ENCODE assay signal across 8 cellular contexts in the genomic region with DNA sequence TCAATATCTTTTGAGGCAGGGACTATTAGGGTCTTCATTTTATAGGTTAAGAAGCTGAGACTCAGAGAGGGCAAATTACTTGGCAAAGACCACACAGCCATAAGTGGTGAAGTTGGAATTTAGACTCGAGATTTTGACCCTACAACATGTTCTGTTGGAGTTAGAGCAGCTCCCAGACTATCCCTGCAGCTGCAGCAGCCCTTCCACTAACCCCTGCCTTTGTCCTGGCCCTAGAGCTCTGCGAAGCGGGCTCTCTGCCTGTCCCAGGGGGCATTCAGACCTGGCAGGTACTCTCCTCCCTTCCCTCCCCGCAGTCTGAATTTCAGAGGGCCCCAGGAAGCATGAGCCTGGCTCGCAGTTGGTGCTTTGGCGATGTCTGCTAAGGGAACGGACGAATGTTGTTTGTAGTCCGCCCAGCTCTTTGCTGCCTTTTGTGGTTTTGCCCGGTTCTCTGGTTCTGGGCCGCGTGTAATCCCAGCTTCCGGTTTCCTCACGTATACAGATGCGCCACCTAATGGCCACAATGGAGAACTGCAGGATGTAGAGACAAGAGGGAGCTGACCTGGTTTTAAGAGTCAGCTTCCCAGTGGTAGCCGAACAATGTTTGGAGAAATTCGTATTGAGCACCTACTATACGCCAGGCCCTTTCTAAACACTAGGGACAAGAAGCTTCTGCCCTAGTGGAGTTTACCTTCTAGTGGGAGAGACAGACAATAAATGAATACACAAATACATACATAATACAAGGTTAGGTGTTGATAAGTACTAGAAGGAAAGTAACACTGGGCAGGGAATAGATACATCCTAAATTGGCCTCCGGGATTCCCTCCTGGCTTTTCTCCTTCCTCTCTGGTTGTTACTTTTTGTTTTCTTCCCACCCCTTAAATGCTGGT.
DNase-seq lines count a peak whose midpoint lies in the region; ATAC-seq, FAIRE-seq and TF ChIP-seq lines count a peak whose summit lies in the region.

No MANE protein-coding gene starts in this region.

- TF ChIP-seq CTCF in AG10803 (conservative IDR thresholded peaks at IDR 0.05; ENCODE audit: low read length) (peak; percentile 95), coronary artery (IDR thresholded peaks at IDR 0.05) (peak; percentile 91), HepG2 (CRISPR knock-in tag; IDR thresholded peaks at IDR 0.05) (peak; percentile 90)

- H3K27ac ChIP-seq in coronary artery (peak overlapping the region; percentile 33 to 85), HepG2 (ENCODE audit: extremely low read length, insufficient read depth, low read length) (no peak overlapping the region)

- H3K4me3 ChIP-seq in AG10803 (ENCODE audit: low read length) (peak overlapping the region; percentile 29), coronary artery (peak overlapping the region; percentile 64), HepG2 (replicated peaks in 1 of 3; ENCODE audit: insufficient read depth in 1 of 3, low read depth in 2 of 3, low read length in 3 of 3) (peak overlapping the region in 2 of 3 experiments; percentile 27 to 53; a peak in 2 of 6 replicates)

- BruUV-seq in HepG2 (replicated peaks; lab: Mats Ljungman, UMichigan), result no TSS peak

- peak; percentile 74 for FAIRE-seq in HepG2 (lab: Jason Lieb, UNC)

- ATAC-seq in GM19025 (IDR thresholded peaks at IDR 0.05; ENCODE audit: low read depth, unreplicated experiment) (peak; percentile 41), HG03432 (IDR thresholded peaks at IDR 0.05; ENCODE audit: unreplicated experiment) (peak; percentile 73), HepG2 (peak; percentile 82)

- intact Hi-C loops in HepG2 (cut with micrococcal nuclease; ENCODE audit: unreplicated experiment), result loop anchor here (1.0 kb wide), 2 partner anchors 39 to 170 kb away; no protein-coding TSS in a partner anchor

- in situ Hi-C loops in HepG2 (cut with HindIII; ENCODE audit: extremely low pct_ligation_motif_present, low pct_unique_long_range_greater_than_20kb), result no loop called here

- TF ChIP-seq EP300 in HepG2 (IDR thresholded peaks at IDR 0.05; ENCODE audit: low read depth in 2 of 2, low read length in 2 of 2) (no peak), HepG2 (CRISPR knock-in tag; IDR thresholded peaks at IDR 0.05; ENCODE audit: borderline replicate concordance) (no peak)

- peak; percentile 58 for TF ChIP-seq RAD21 in HepG2 (CRISPR knock-in tag; IDR thresholded peaks at IDR 0.05)

- H3K4me1 ChIP-seq in HepG2 (ENCODE audit: insufficient read depth, low read length), result peaks cover 8% of the 10 kb centered on the region

- peaks cover 4 to 44% of the 10 kb centered on the region in 2 experiments; a peak in 4 of 5 replicates for H3K27me3 ChIP-seq in HepG2 (ENCODE audit: control insufficient read depth in 1 of 2, insufficient read depth in 2 of 2, low read length in 2 of 2)

- 12% methylated on average over 18 of the region's 19 CpGs for WGBS in HepG2 (ENCODE audit: low lambda C conversion rate)

- H3K4me2 ChIP-seq in HepG2 (ENCODE audit: low read depth, low read length), result peak overlapping the region; percentile 80

- H3K9me3 ChIP-seq in HepG2 (ENCODE audit: low read length), result no peaks in the 10 kb centered on the region

- H3K79me2 ChIP-seq in HepG2 (ENCODE audit: insufficient read depth, low read length), result no peaks in the 10 kb centered on the region

- H2AFZ ChIP-seq in HepG2 (ENCODE audit: low read length), result peak overlapping the region; percentile 70

- 0 out of 2 replicates have a peak overlapping the region, but pooled peaks have one; percentile 0 for H3K9ac ChIP-seq in HepG2 (ENCODE audit: insufficient read depth, low read depth, low read length)

- POLR2A ChIA-PET in HepG2 (lab: Yijun Ruan, JAX), result interaction anchor here (0.9 to 1.4 kb wide), 4 partner anchors 40 to 888 kb away, joined by 3 to 4 read pairs (median 3); partner anchors contain the start of genes DCPS and STT3A

- no peaks in the 10 kb centered on the region for H4K20me1 ChIP-seq in HepG2 (ENCODE audit: insufficient read depth, low read length)

- H3K36me3 ChIP-seq in HepG2 (replicated peaks in 1 of 2; ENCODE audit: control insufficient read depth in 1 of 2, insufficient read depth in 2 of 2, low read length in 2 of 2), result no peaks in the 10 kb centered on the region

- DNase-seq in AG10803 (ENCODE audit: low read depth) (peak; percentile 85), NCI-H510A treated with DMSO at 0.1 percent for 48 hours (lab: John Stamatoyannopoulos, UW) (peak; percentile 92), coronary artery (ENCODE audit: low spot score) (peak; percentile 89), HepG2 (ENCODE audit: low spot score) (peak; percentile 74)
- DNase-seq in activated CD4-positive, alpha-beta T cell treated with anti-CD3 and anti-CD28 coated beads for 4 hours, result peak; percentile 61 to 66
- peak; percentile 59 for DNase-seq in stimulated activated CD4-positive, alpha-beta T cell treated with anti-CD3 and anti-CD28 coated beads, Interleukin-4, amount 100 ng/mL, for 1 hour

- TF ChIP-seq POLR2A in HepG2 (IDR thresholded peaks at IDR 0.05; ENCODE audit: insufficient read depth in 1 of 2, low read depth in 2 of 2, low read length in 2 of 2), result no peak

- CTCF ChIA-PET in HepG2 (lab: Yijun Ruan, JAX; ENCODE audit: low intra/inter-chr PET ratio, low total read pairs), result interaction anchor here (1.5 to 2.6 kb wide), 2 partner anchors 39 to 170 kb away, joined by 13 to 19 read pairs; no protein-coding TSS in a partner anchor

TF ChIP-seq in HepG2, 621 proteins besides CTCF, POLR2A, EP300 and RAD21 (continues in another document):
- TF ChIP-seq TBX3 (IDR thresholded peaks at IDR 0.05; ENCODE audit: borderline replicate concordance) (no peak), THAP7 (CRISPR knock-in tag; IDR thresholded peaks at IDR 0.05) (no peak), KLF13 (CRISPR knock-in tag; IDR thresholded peaks at IDR 0.05) (no peak), ZNF292 (CRISPR knock-in tag; IDR thresholded peaks at IDR 0.05; ENCODE audit: borderline replicate concordance, low read depth) (no peak), ZSCAN25 (CRISPR knock-in tag; IDR thresholded peaks at IDR 0.05) (0 out of 2 replicates have a peak, but pooled peaks have one; percentile 50), SALL1 (CRISPR knock-in tag; IDR thresholded peaks at IDR 0.05) (peak; percentile 26; the same call in 1 of the 2 replicates), ZNF44 (CRISPR knock-in tag; IDR thresholded peaks at IDR 0.05) (0 out of 2 replicates have a peak, but pooled peaks have one; percentile 72), ZNF232 (CRISPR knock-in tag; IDR thresholded peaks at IDR 0.05; ENCODE audit: borderline replicate concordance) (no peak), YEATS2 (CRISPR knock-in tag; IDR thresholded peaks at IDR 0.05; ENCODE audit: borderline replicate concordance) (no peak), STAG1 (CRISPR knock-in tag; IDR thresholded peaks at IDR 0.05) (peak; percentile 65), ZNF782 (CRISPR knock-in tag; IDR thresholded peaks at IDR 0.05; ENCODE audit: borderline replicate concordance) (no peak), ZFP82 (CRISPR knock-in tag; IDR thresholded peaks at IDR 0.05; ENCODE audit: borderline replicate concordance) (no peak), GABPA (IDR thresholded peaks at IDR 0.05; ENCODE audit: low read depth, low read length) (peak; percentile 34; the same call in 1 of the 2 replicates), GABPA (CRISPR knock-in tag; IDR thresholded peaks at IDR 0.05; ENCODE audit: low read depth) (peak; percentile 89), ZNF136 (CRISPR knock-in tag; IDR thresholded peaks at IDR 0.05; ENCODE audit: low read depth) (no peak), ZNF205 (CRISPR knock-in tag; IDR thresholded peaks at IDR 0.05) (no peak), SIN3B (IDR thresholded peaks at IDR 0.05; ENCODE audit: low read length) (no peak), SAP130 (CRISPR knock-in tag; IDR thresholded peaks at IDR 0.05; ENCODE audit: low read depth) (peak; percentile 47; the same call in 1 of the 2 replicates), TERF1 (CRISPR knock-in tag; IDR thresholded peaks at IDR 0.05) (no peak), ZFX (CRISPR knock-in tag; IDR thresholded peaks at IDR 0.05; ENCODE audit: low read depth) (no peak)
- TF ChIP-seq, protein P1, sequence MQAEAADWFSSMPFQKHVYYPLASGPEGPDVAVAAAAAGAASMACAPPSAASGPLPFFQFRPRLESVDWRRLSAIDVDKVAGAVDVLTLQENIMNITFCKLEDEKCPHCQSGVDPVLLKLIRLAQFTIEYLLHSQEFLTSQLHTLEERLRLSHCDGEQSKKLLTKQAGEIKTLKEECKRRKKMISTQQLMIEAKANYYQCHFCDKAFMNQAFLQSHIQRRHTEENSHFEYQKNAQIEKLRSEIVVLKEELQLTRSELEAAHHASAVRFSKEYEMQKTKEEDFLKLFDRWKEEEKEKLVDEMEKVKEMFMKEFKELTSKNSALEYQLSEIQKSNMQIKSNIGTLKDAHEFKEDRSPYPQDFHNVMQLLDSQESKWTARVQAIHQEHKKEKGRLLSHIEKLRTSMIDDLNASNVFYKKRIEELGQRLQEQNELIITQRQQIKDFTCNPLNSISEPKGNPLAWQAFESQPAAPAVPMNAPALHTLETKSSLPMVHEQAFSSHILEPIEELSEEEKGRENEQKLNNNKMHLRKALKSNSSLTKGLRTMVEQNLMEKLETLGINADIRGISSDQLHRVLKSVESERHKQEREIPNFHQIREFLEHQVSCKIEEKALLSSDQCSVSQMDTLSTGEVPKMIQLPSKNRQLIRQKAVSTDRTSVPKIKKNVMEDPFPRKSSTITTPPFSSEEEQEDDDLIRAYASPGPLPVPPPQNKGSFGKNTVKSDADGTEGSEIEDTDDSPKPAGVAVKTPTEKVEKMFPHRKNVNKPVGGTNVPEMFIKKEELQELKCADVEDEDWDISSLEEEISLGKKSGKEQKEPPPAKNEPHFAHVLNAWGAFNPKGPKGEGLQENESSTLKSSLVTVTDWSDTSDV (CRISPR knock-in tag; IDR thresholded peaks at IDR 0.05), result no peak
